Comparison of ENCODE assay signal across 8 cellular contexts in genomic region chr15:72685301-72685924, GRCh38. TPM values are rescaled to one million over a fixed set of nuclear protein-coding genes. Genes with fewer than 3 reads are reported as not detected.
DNase-seq lines count a peak whose midpoint lies in the region; ATAC-seq and TF ChIP-seq lines count a peak whose summit lies in the region.

No MANE protein-coding gene starts in this region.

- ATAC-seq in natural killer cell (no peak), HG03460 (IDR thresholded peaks at IDR 0.05; ENCODE audit: unreplicated experiment) (no peak)
- no peak for ATAC-seq in activated CD4-positive, CD25-positive, alpha-beta regulatory T cell treated with anti-CD3 and anti-CD28 coated beads, Interleukin-2, amount 50 U/mL, for 24 hours

- TF ChIP-seq CTCF in LNCaP clone FGC (IDR thresholded peaks at IDR 0.05; ENCODE audit: control insufficient read depth, extremely low read depth, insufficient read depth) (no peak), coronary artery (IDR thresholded peaks at IDR 0.05) (no peak), natural killer cell (IDR thresholded peaks at IDR 0.05) (no peak)

- no peaks in the 10 kb centered on the region for H4K20me1 ChIP-seq in BLaER1 treated with 17β-estradiol and CSF1 and Interleukin-3, amounts not matched to agents 10 nM and 100 nM

- H3K4me2 ChIP-seq in BLaER1 treated with 17β-estradiol and CSF1 and Interleukin-3, amounts not matched to agents 10 nM and 100 nM: peak overlapping the region; percentile 66 to 95 (median 87)

- peaks cover 17 to 19% of the 10 kb centered on the region in 2 donors for H3K4me1 Mint-ChIP-seq in natural killer cell

- DNase-seq in LNCaP clone FGC (ENCODE audit: low read depth) (no peak), coronary artery (ENCODE audit: low spot score) (no peak), natural killer cell (no peak), GM19240 (ENCODE audit: insufficient read length, low spot score) (no peak), T-helper 9 cell (no peak)

- H3K36me3 ChIP-seq in BLaER1 treated with 17β-estradiol and CSF1 and Interleukin-3, amounts not matched to agents 10 nM and 100 nM: no peaks in the 10 kb centered on the region

- H3K36me3 Mint-ChIP-seq in natural killer cell: no peaks in the 10 kb centered on the region

- peak overlapping the region; percentile 77 to 87 (median 83) for H3K9ac ChIP-seq in BLaER1 treated with 17β-estradiol and CSF1 and Interleukin-3, amounts not matched to agents 10 nM and 100 nM

- peaks cover 15 to 23% (median 20%) of the 10 kb centered on the region in 10 experiments for H3K4me1 ChIP-seq in BLaER1 treated with 17β-estradiol and CSF1 and Interleukin-3, amounts not matched to agents 10 nM and 100 nM

- no peaks in the 10 kb centered on the region for H3K27me3 Mint-ChIP-seq in natural killer cell (ENCODE audit: low read depth in 2 of 2)

- H3K9me3 Mint-ChIP-seq in natural killer cell: no peaks in the 10 kb centered on the region

- intact Hi-C loops in natural killer cell (cut with micrococcal nuclease): loop anchor here (5.0 to 10.0 kb wide), 3 partner anchors 97 to 458 kb away; partner anchors contain the start of genes ADPGK and ARIH1

- H3K4me3 Mint-ChIP-seq in natural killer cell: peak overlapping the region; percentile 98

- peak overlapping the region; percentile 95 to 96 for H3K27ac Mint-ChIP-seq in natural killer cell

- H3K27me3 ChIP-seq in BLaER1 treated with 17β-estradiol and CSF1 and Interleukin-3, amounts not matched to agents 10 nM and 100 nM: no peaks in the 10 kb centered on the region

- peak overlapping the region; percentile 66 to 90 (median 81) for H3K27ac ChIP-seq in BLaER1 treated with 17β-estradiol and CSF1 and Interleukin-3, amounts not matched to agents 10 nM and 100 nM
- H3K27ac ChIP-seq in coronary artery: peak overlapping the region; percentile 73 to 94

- H3K9me3 ChIP-seq in BLaER1 treated with 17β-estradiol and CSF1 and Interleukin-3, amounts not matched to agents 10 nM and 100 nM (replicated peaks in 1 of 11): 0 out of 22 replicates have a peak, but pooled peaks cover 0 to 4% (median 0%) of the 10 kb centered on the region in 11 experiments

- peak overlapping the region; percentile 69 to 80 (median 76) for H3K4me3 ChIP-seq in BLaER1 treated with 17β-estradiol and CSF1 and Interleukin-3, amounts not matched to agents 10 nM and 100 nM
- H3K4me3 ChIP-seq in LNCaP clone FGC (ENCODE audit: low read depth, low read length): peak overlapping the region; percentile 95
- peak overlapping the region; percentile 85 for H3K4me3 ChIP-seq in coronary artery

RNA-seq across cellular contexts. Expression of gene HIGD2B, which starts 0.6 kb away (rescaled TPM):
- 1 to 10 TPM in 2 of 3 donors, under 1 TPM in 1; 0.88 to 1.8 (median 1.1) TPM for total RNA-seq in natural killer cell

RNA-seq across cellular contexts. Expression of gene BBS4, which starts 0.6 kb away (rescaled TPM):
- 10 to 100 TPM; 24.7 to 37.2 (median 26.7) TPM for total RNA-seq in natural killer cell

RNA-seq across cellular contexts. Expression of gene GOLGA6B, which starts 30.9 kb away (rescaled TPM):
- total RNA-seq in natural killer cell: 1 to 10 TPM in 1 of 3 donors, not detected in 2; 1.1 TPM
